ENCODE assay signal across 26 cellular contexts in the genomic region with DNA sequence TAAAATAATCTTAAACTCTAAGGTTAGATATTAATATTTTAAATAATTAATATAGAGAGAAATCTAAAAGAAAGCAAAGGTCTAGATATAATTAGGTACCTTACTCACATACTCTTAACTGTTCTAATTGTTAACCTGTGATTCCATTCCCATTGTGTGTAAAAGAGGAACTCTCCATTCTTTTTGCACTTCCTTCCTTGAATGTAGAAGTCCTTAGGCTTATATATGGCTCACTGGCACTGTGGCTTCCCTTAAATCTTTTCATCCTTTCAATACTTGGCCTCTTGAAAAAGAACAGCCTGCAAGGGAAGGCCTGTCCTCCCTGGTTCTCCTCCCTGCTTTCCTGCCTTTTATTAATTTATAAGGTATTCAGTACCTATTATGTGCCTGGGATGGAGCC.
"Had no signal": no experiment of that assay in that cellular context is flagged by ENCODE, and none has a peak within 500 bp of the region (broad histone marks: within the 10 kb centered on the region; RNA-seq: fewer than 3 reads in every experiment).

No MANE protein-coding gene starts in this region.

- H3K27me3 Mint-ChIP-seq: activated CD4-positive, alpha-beta T cell treated with anti-CD3 and anti-CD28 coated beads for 36 hours; activated naive CD8-positive, alpha-beta T cell; dendritic cell treated with granulocyte-macrophage colony-stimulating factor and Interleukin-4, amounts not matched to agents 40 ng/mL and 50 ng/mL, for 4 days; naive B cell; progenitor cell of endocrine pancreas; stimulated activated naive B cell treated with anti-CD40 and anti-IgM and Interleukin-4, amounts not matched to agents 10 μg/mL and 1 μg/mL and 100 μg/mL, for 72 hours; type B pancreatic cell had no signal

- H3K9me3 ChIP-seq: adrenal gland, ascending aorta, esophagus muscularis mucosa, sigmoid colon, testis had no signal

- DNase-seq: activated CD4-positive, alpha-beta T cell treated with anti-CD3 and anti-CD28 coated beads for 36 hours; activated CD4-positive, alpha-beta T cell treated with anti-CD3 and anti-CD28 coated beads, Interleukin-2, amount 50 U/mL, for 4 hours; activated CD8-positive, alpha-beta memory T cell treated with anti-CD3 and anti-CD28 coated beads for 24 hours; activated CD8-positive, alpha-beta memory T cell treated with anti-CD3 and anti-CD28 coated beads, Interleukin-2, amount 50 U/mL, for 4 hours; activated naive CD4-positive, alpha-beta T cell; activated T-cell treated with anti-CD3 and anti-CD28 coated beads, Interleukin-2, amount 50 U/mL, for 4 hours; adrenal gland; caudate nucleus; effector CD8-positive, alpha-beta T cell; hypothalamus; left ventricle myocardium superior; naive B cell; retina; sigmoid colon; stimulated activated CD4-positive, alpha-beta T cell treated with anti-CD3 and anti-CD28 coated beads, Interleukin-2, amount 100 ng/mL, for 48 hours; stimulated activated CD8-positive, alpha-beta memory T cell treated with anti-CD3 and anti-CD28 coated beads, Interleukin-4, amount 100 ng/mL, for 48 hours; stimulated activated naive B cell treated with anti-CD40 and anti-IgM and Interleukin-4, amounts not matched to agents 10 μg/mL and 1 μg/mL and 100 μg/mL, for 72 hours; testis had no signal

- H3K27me3 ChIP-seq: adrenal gland, ascending aorta, brain microvascular endothelial cell, esophagus muscularis mucosa, sigmoid colon, testis had no signal

- H3K4me3 ChIP-seq: adrenal gland, ascending aorta, esophagus muscularis mucosa, sigmoid colon, testis had no signal

- H3K36me3 ChIP-seq: adrenal gland, ascending aorta, brain microvascular endothelial cell, esophagus muscularis mucosa, sigmoid colon had no signal

- H3K27ac Mint-ChIP-seq: activated CD4-positive, alpha-beta T cell treated with anti-CD3 and anti-CD28 coated beads for 36 hours; activated naive CD8-positive, alpha-beta T cell; activated T-helper 2 cell treated with anti-CD3 and anti-CD28 coated beads, Interferon-gamma antibody, Interleukin-2, Interleukin-4, amounts not matched to agents 10 μg/mL and 5 μg/mL and 100 μg/mL, durations not matched to agents 14 hours and 24 hours and 36 hours; dendritic cell treated with granulocyte-macrophage colony-stimulating factor and Interleukin-4, amounts not matched to agents 40 ng/mL and 50 ng/mL, for 4 days; progenitor cell of endocrine pancreas; stimulated activated naive B cell treated with anti-CD40 and anti-IgM and Interleukin-4, amounts not matched to agents 10 μg/mL and 1 μg/mL and 100 μg/mL, for 72 hours had no signal

- H3K27ac ChIP-seq: adrenal gland, ascending aorta, brain microvascular endothelial cell, esophagus muscularis mucosa, sigmoid colon, testis had no signal

- H3K9me3 Mint-ChIP-seq: activated T-cell treated with anti-CD3 and anti-CD28 coated beads, Interleukin-2, amount 50 U/mL, for 4 hours; activated T-helper 2 cell treated with anti-CD3 and anti-CD28 coated beads, Interferon-gamma antibody, Interleukin-2, Interleukin-4, amounts not matched to agents 10 μg/mL and 5 μg/mL and 100 μg/mL, durations not matched to agents 14 hours and 24 hours and 36 hours; dendritic cell treated with granulocyte-macrophage colony-stimulating factor and Interleukin-4, amounts not matched to agents 40 ng/mL and 50 ng/mL, for 4 days; naive B cell; stimulated activated naive B cell treated with anti-CD40 and anti-IgM and Interleukin-4, amounts not matched to agents 10 μg/mL and 1 μg/mL and 100 μg/mL, for 72 hours; type B pancreatic cell had no signal

- H3K4me3 Mint-ChIP-seq: activated CD4-positive, alpha-beta T cell treated with anti-CD3 and anti-CD28 coated beads for 36 hours; activated naive CD8-positive, alpha-beta T cell; activated T-cell treated with anti-CD3 and anti-CD28 coated beads, Interleukin-2, amount 50 U/mL, for 4 hours; dendritic cell treated with granulocyte-macrophage colony-stimulating factor and Interleukin-4, amounts not matched to agents 40 ng/mL and 50 ng/mL, for 4 days; naive B cell; stimulated activated naive B cell treated with anti-CD40 and anti-IgM and Interleukin-4, amounts not matched to agents 10 μg/mL and 1 μg/mL and 100 μg/mL, for 72 hours; type B pancreatic cell had no signal

- H3K4me1 ChIP-seq: adrenal gland, ascending aorta, testis had no signal

- H3K36me3 Mint-ChIP-seq: activated naive CD8-positive, alpha-beta T cell; type B pancreatic cell had no signal

- ATAC-seq: activated CD4-positive, alpha-beta T cell treated with anti-CD3 and anti-CD28 coated beads for 36 hours; activated T-cell treated with anti-CD3 and anti-CD28 coated beads, Interleukin-2, amount 50 U/mL, for 4 hours; left ventricle myocardium superior; stimulated activated naive B cell treated with anti-CD40 and anti-IgM and Interleukin-4, amounts not matched to agents 10 μg/mL and 1 μg/mL and 100 μg/mL, for 72 hours had no signal

- H3K4me1 Mint-ChIP-seq: activated CD4-positive, alpha-beta T cell treated with anti-CD3 and anti-CD28 coated beads for 36 hours; naive B cell had no signal
